ENCODE assay signal across 1 cellular context in genomic region chr3:47005212-47006144, GRCh38.
TF ChIP-seq lines count a peak whose summit lies in the region.

No MANE protein-coding gene starts in this region.

TF ChIP-seq in K562, 482 proteins besides CTCF, POLR2A, EP300 and RAD21:
- TF ChIP-seq ZKSCAN1 (IDR thresholded peaks at IDR 0.05; ENCODE audit: low read depth, low read length) (no peak), CREB1 (IDR thresholded peaks at IDR 0.05) (no peak), CREB1 (CRISPR knock-in tag; IDR thresholded peaks at IDR 0.05) (0 out of 2 replicates have a peak, but pooled peaks have one; percentile 19)
- TF ChIP-seq, protein P1, sequence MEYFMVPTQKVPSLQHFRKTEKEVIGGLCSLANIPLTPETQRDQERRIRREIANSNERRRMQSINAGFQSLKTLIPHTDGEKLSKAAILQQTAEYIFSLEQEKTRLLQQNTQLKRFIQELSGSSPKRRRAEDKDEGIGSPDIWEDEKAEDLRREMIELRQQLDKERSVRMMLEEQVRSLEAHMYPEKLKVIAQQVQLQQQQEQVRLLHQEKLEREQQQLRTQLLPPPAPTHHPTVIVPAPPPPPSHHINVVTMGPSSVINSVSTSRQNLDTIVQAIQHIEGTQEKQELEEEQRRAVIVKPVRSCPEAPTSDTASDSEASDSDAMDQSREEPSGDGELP (CRISPR knock-in tag; IDR thresholded peaks at IDR 0.05; ENCODE audit: borderline replicate concordance): 0 out of 2 replicates have a peak, but pooled peaks have one; percentile 13
